Comparison of ENCODE assay signal across 8 cellular contexts in genomic region chr17:42017866-42018200, GRCh38. TPM values are rescaled to one million over a fixed set of nuclear protein-coding genes. Genes with fewer than 3 reads are reported as not detected.
A peak's percentile ranks its signal among the peaks of the same experiment; 100 is the strongest.
DNase-seq lines count a peak whose midpoint lies in the region; ATAC-seq, FAIRE-seq and TF ChIP-seq lines count a peak whose summit lies in the region.

No MANE protein-coding gene starts in this region.

- peak overlapping the region; percentile 99 for H3K9ac ChIP-seq in astrocyte (ENCODE audit: low read length)

- H3K27me3 Mint-ChIP-seq in CD8-positive, alpha-beta memory T cell = peaks cover 0 to 2% of the 10 kb centered on the region in 2 donors
- H3K27me3 Mint-ChIP-seq in astrocyte (ENCODE audit: low read depth, unreplicated experiment) = no peaks in the 10 kb centered on the region

- peak; percentile 5 for ATAC-seq in HG03045 (IDR thresholded peaks at IDR 0.05; ENCODE audit: unreplicated experiment)
- no peak for ATAC-seq in right lobe of liver
- ATAC-seq in HG03280 (IDR thresholded peaks at IDR 0.05; ENCODE audit: unreplicated experiment) = no peak
- no peak for ATAC-seq in HG03378 (IDR thresholded peaks at IDR 0.05; ENCODE audit: unreplicated experiment)

- peaks cover 23% of the 10 kb centered on the region for H4K20me1 ChIP-seq in astrocyte (ENCODE audit: insufficient read depth, low read length)

- H3K27ac Mint-ChIP-seq in CD8-positive, alpha-beta memory T cell = peak overlapping the region; percentile 90 to 100 (median 99)
- H3K27ac Mint-ChIP-seq in astrocyte (ENCODE audit: unreplicated experiment) = peak overlapping the region; percentile 94

- H3K4me3 ChIP-seq in CD8-positive, alpha-beta memory T cell (ENCODE audit: low read length) = peak overlapping the region; percentile 85
- H3K4me3 ChIP-seq in astrocyte (ENCODE audit: insufficient read depth, low read depth, low read length) = peak overlapping the region; percentile 91
- peak overlapping the region; percentile 88 to 99 (median 99) for H3K4me3 ChIP-seq in right lobe of liver
- H3K4me3 ChIP-seq in transverse colon = peak overlapping the region; percentile 81 to 92 (median 86)

- H3K36me3 ChIP-seq in CD8-positive, alpha-beta memory T cell (ENCODE audit: insufficient read depth, low read length) = peaks cover 8% of the 10 kb centered on the region
- H3K36me3 ChIP-seq in astrocyte (ENCODE audit: insufficient read depth, low read length) (peaks cover 4% of the 10 kb centered on the region), right lobe of liver (peaks cover 0 to 8% (median 3%) of the 10 kb centered on the region in 4 donors), transverse colon (peaks cover 0 to 6% (median 0%) of the 10 kb centered on the region in 4 donors)

- H3K4me1 ChIP-seq in CD8-positive, alpha-beta memory T cell (ENCODE audit: insufficient read depth, low read length) = peaks cover 72% of the 10 kb centered on the region
- H3K4me1 ChIP-seq in astrocyte (ENCODE audit: insufficient read depth, low read length) (peaks cover 20% of the 10 kb centered on the region), right lobe of liver (peaks cover 0 to 43% (median 8%) of the 10 kb centered on the region in 4 donors), transverse colon (peaks cover 28 to 62% (median 48%) of the 10 kb centered on the region in 4 donors)

- no peaks in the 10 kb centered on the region for H3K27me3 ChIP-seq in CD8-positive, alpha-beta memory T cell (ENCODE audit: insufficient read depth, low read length, poor library complexity, severe bottlenecking)
- H3K27me3 ChIP-seq in astrocyte (ENCODE audit: insufficient read depth, low read length) (no peaks in the 10 kb centered on the region), right lobe of liver (no peaks in the 10 kb centered on the region), transverse colon (no peaks in the 10 kb centered on the region)

- H3K9me3 Mint-ChIP-seq in CD8-positive, alpha-beta memory T cell = no peaks in the 10 kb centered on the region
- H3K9me3 Mint-ChIP-seq in astrocyte (ENCODE audit: unreplicated experiment) = peaks cover 2% of the 10 kb centered on the region

- peaks cover 61 to 78% (median 75%) of the 10 kb centered on the region in 3 donors for H3K4me1 Mint-ChIP-seq in CD8-positive, alpha-beta memory T cell
- peaks cover 23% of the 10 kb centered on the region for H3K4me1 Mint-ChIP-seq in astrocyte (ENCODE audit: low read depth, unreplicated experiment)

- intact Hi-C loops in right lobe of liver (cut with DNase I) = no loop called here
- intact Hi-C loops in transverse colon (cut with DNase I; ENCODE audit: low total_unique reads) = loop anchor here (10.0 kb wide), 1 partner anchor 53 kb away; the partner anchor contains the start of gene CNP

- H3K36me3 Mint-ChIP-seq in CD8-positive, alpha-beta memory T cell = peaks cover 0 to 38% (median 2%) of the 10 kb centered on the region in 3 donors
- H3K36me3 Mint-ChIP-seq in astrocyte (ENCODE audit: low read depth, unreplicated experiment) = peaks cover 11% of the 10 kb centered on the region

- peaks cover 67% of the 10 kb centered on the region for H3K79me2 ChIP-seq in astrocyte (ENCODE audit: insufficient read depth, low read length)

- no peak for FAIRE-seq in astrocyte (lab: Jason Lieb, UNC)

- H3K9me3 ChIP-seq in CD8-positive, alpha-beta memory T cell (ENCODE audit: low read length) = no peaks in the 10 kb centered on the region
- H3K9me3 ChIP-seq in astrocyte (ENCODE audit: insufficient read depth, low read depth, low read length) (no peaks in the 10 kb centered on the region), right lobe of liver (no peaks in the 10 kb centered on the region), transverse colon (no peaks in the 10 kb centered on the region)

- TF ChIP-seq EP300 in transverse colon (IDR thresholded peaks at IDR 0.05; ENCODE audit: low read depth) = no peak

- peak overlapping the region; percentile 94 to 100 (median 99) for H3K4me3 Mint-ChIP-seq in CD8-positive, alpha-beta memory T cell
- H3K4me3 Mint-ChIP-seq in astrocyte (ENCODE audit: unreplicated experiment) = peak overlapping the region; percentile 97

- WGBS in right lobe of liver (ENCODE audit: insufficient coverage, low coverage, low lambda C conversion rate, missing lambda C conversion rate) = 6% methylated on average over 10 of the region's 11 CpGs
- 11% methylated on average over 11 of the region's 11 CpGs; no CpG with 5 or more reads in 1 of the 2 donors for WGBS in transverse colon (ENCODE audit: low coverage in 1 of 2), 2 donors

- in situ Hi-C loops in transverse colon (cut with MboI; ENCODE audit: low pct_ligation_motif_present in 1 of 4, low pct_unique_long_range_greater_than_20kb in 1 of 4, low sequenced_read_pairs in 3 of 4) = no loop called here

- H2AFZ ChIP-seq in astrocyte (ENCODE audit: low read depth, low read length) = peak overlapping the region; percentile 92

- peak overlapping the region; percentile 84 for H3K27ac ChIP-seq in CD8-positive, alpha-beta memory T cell (ENCODE audit: low read depth, low read length)
- peak overlapping the region; percentile 95 for H3K27ac ChIP-seq in astrocyte (ENCODE audit: low read depth, low read length)
- H3K27ac ChIP-seq in right lobe of liver = peak overlapping the region; percentile 85 to 93 (median 90)
- H3K27ac ChIP-seq in transverse colon = peak overlapping the region; percentile 90 to 95 (median 92)

- H3K4me2 ChIP-seq in astrocyte (ENCODE audit: low read length) = peak overlapping the region; percentile 89

- no peak for DNase-seq in CD8-positive, alpha-beta memory T cell
- DNase-seq in astrocyte (ENCODE audit: low read depth) = no peak
- DNase-seq in right lobe of liver = no peak
- no peak for DNase-seq in transverse colon
- no peak for DNase-seq in D341Med (ENCODE audit: low spot score)

- POLR2A ChIA-PET in CD8-positive, alpha-beta memory T cell (lab: Charles Lee) = interaction anchor here (0.6 to 3.3 kb wide), 8 partner anchors 51 to 371 kb away, joined by 3 to 35 read pairs (median 4); partner anchors contain the start of genes ACLY, CNP, DHX58 and ODAD4

- no peak for TF ChIP-seq POLR2A in right lobe of liver (IDR thresholded peaks at IDR 0.05)
- TF ChIP-seq POLR2A in transverse colon (IDR thresholded peaks at IDR 0.05) = no peak

- TF ChIP-seq CTCF in astrocyte (IDR thresholded peaks at IDR 0.05; ENCODE audit: insufficient read depth, low read depth, low read length) (no peak), right lobe of liver (IDR thresholded peaks at IDR 0.05) (no peak), transverse colon (IDR thresholded peaks at IDR 0.05) (no peak)

- CTCF ChIA-PET in CD8-positive, alpha-beta memory T cell (lab: Charles Lee) = interaction anchor here (0.8 to 2.6 kb wide), 20 partner anchors 8 to 206 kb away, joined by 3 to 12 read pairs (median 3); partner anchors contain the start of genes CNP, DHX58, KLHL11 and ODAD4

RNA-seq across cellular contexts. Expression of gene DNAJC7, which starts 0.6 kb away (rescaled TPM):
- 100 to 1,000 TPM; 111 TPM for total RNA-seq in CD8-positive, alpha-beta memory T cell
- polyA plus RNA-seq in CD8-positive, alpha-beta memory T cell = 74.6 TPM
- total RNA-seq in astrocyte = 82.9 and 96.0 TPM in 2 replicates
- 10 to 100 TPM; 32.7 to 40.3 (median 35.2) TPM for total RNA-seq in right lobe of liver
- 10 to 100 TPM; 18.1 to 87.5 (median 64.5) TPM for total RNA-seq in transverse colon

RNA-seq across cellular contexts. Expression of gene NKIRAS2, which starts 2.1 kb away (rescaled TPM):
- total RNA-seq in CD8-positive, alpha-beta memory T cell = 10 to 100 TPM; 29.4 to 31.3 TPM
- 33.5 TPM for polyA plus RNA-seq in CD8-positive, alpha-beta memory T cell
- total RNA-seq in astrocyte (60.5 and 66.0 TPM in 2 replicates), right lobe of liver (10 to 100 TPM; 11.1 to 27.0 (median 12.3) TPM), transverse colon (10 to 100 TPM; 20.5 to 52.7 (median 35.0) TPM)

RNA-seq across cellular contexts. Expression of gene C17orf113, which starts 32.6 kb away (rescaled TPM):
- under 1 TPM; 0.15 to 0.20 TPM for total RNA-seq in CD8-positive, alpha-beta memory T cell
- 0.10 TPM for polyA plus RNA-seq in CD8-positive, alpha-beta memory T cell
- 0.19 and 0.23 TPM in 2 replicates for total RNA-seq in astrocyte
- under 1 TPM; 0.06 to 0.42 (median 0.12) TPM for total RNA-seq in right lobe of liver
- 1 to 10 TPM in 2 of 4 donors, under 1 TPM in 1, not detected in 1; 0.37 to 4.1 (median 3.7) TPM for total RNA-seq in transverse colon

RNA-seq across cellular contexts. Expression of gene CNP, which starts 51.2 kb away (rescaled TPM):
- total RNA-seq in CD8-positive, alpha-beta memory T cell = 10 to 100 TPM; 70.3 to 71.6 TPM
- polyA plus RNA-seq in CD8-positive, alpha-beta memory T cell = 35.3 TPM
- total RNA-seq in astrocyte (169 and 177 TPM in 2 replicates), right lobe of liver (10 to 100 TPM; 30.1 to 42.7 (median 33.0) TPM), transverse colon (100 to 1,000 TPM in 1 of 4 donors, 10 to 100 TPM in 3; 32.6 to 133 (median 54.2) TPM)
